1 cellular context compared by ENCODE assay signal in the genomic region with DNA sequence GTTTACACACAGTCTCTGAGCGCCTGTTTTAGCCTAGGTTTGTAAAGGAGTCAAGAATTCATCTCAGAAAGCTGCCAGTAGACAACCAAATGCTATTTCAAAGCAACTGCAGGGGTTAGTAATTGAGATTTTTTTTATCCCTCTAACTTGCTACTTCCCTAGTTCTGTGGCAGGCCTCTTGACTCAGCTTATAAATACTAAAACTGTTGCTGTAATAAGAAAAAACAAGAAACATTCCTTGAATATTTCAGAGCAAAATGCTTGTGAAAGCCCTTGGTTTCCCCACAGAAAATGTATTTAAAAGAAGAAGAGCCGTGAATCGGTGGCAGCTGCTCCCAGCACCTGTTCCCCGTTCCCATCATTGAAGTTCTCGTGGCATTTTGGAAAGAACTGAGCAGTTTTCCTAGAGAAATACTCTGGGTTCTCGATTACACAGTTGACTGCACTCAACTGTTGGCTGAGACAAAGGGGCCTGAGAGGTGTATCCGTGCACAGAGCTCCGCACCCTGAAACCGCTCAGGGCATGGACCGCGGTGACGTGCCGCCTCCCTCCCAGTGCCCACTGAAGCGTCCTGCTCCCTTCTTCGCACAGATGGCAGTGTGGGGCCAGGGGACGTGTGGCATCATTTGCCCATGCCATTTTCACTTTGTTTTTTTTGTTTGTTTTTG.
A peak's percentile ranks its signal among the peaks of the same experiment; 100 is the strongest.
TF ChIP-seq lines count a peak whose summit lies in the region.

No MANE protein-coding gene starts in this region.

TF ChIP-seq in HepG2, 621 proteins besides CTCF, POLR2A, EP300 and RAD21 (continued from another document):
- TF ChIP-seq ZNF512B (CRISPR knock-in tag; IDR thresholded peaks at IDR 0.05; ENCODE audit: borderline replicate concordance), result no peak
- no peak for TF ChIP-seq KLF16 (CRISPR knock-in tag; IDR thresholded peaks at IDR 0.05)
- TF ChIP-seq, protein P1, sequence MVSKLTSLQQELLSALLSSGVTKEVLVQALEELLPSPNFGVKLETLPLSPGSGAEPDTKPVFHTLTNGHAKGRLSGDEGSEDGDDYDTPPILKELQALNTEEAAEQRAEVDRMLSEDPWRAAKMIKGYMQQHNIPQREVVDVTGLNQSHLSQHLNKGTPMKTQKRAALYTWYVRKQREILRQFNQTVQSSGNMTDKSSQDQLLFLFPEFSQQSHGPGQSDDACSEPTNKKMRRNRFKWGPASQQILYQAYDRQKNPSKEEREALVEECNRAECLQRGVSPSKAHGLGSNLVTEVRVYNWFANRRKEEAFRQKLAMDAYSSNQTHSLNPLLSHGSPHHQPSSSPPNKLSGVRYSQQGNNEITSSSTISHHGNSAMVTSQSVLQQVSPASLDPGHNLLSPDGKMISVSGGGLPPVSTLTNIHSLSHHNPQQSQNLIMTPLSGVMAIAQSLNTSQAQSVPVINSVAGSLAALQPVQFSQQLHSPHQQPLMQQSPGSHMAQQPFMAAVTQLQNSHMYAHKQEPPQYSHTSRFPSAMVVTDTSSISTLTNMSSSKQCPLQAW (CRISPR knock-in tag; IDR thresholded peaks at IDR 0.05), result no peak
- 0 out of 2 replicates have a peak, but pooled peaks have one; percentile 17 for TF ChIP-seq EZH2 (conservative IDR thresholded peaks at IDR 0.05; ENCODE audit: low read depth, low read length)
